In the genomic region with DNA sequence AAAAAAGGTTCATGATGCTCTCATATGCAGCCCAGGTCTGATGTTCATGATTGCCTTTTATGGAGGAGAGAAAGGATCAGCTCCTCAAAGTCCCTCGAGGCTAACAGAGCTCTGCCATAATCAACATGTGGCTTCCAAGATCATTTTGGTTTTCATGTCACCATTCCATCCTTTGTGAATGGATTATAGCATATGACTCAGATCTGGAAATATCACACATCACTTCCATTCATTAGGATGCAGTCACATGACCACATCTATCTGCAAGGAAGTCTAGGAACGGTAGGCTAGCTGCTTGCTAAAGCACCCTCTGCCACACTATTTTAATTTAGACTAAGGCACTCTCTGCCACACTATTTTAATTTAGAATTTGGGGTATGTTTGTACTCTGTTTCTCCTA, we compare ENCODE assay signal across 14 cellular contexts.
"Had no signal": no experiment of that assay in that cellular context is flagged by ENCODE, and none has a peak within 500 bp of the region (broad histone marks: within the 10 kb centered on the region; RNA-seq: fewer than 3 reads in every experiment).

No MANE protein-coding gene starts in this region.

- H3K9ac ChIP-seq: parathyroid adenoma had no signal

- FAIRE-seq: urothelium cell line had no signal

- H3K4me1 ChIP-seq: parathyroid adenoma had no signal

- DNase-seq: activated CD4-positive, alpha-beta T cell treated with anti-CD3 and anti-CD28 coated beads, Interleukin-2, amount 50 U/mL, for 48 hours; activated naive CD4-positive, alpha-beta T cell treated with Interleukin-2 at 50 U/mL for 16 hours; aorta; kidney glomerular epithelial cell; left ventricle myocardium superior; natural killer cell; stimulated activated CD4-positive, alpha-beta T cell treated with anti-CD3 and anti-CD28 coated beads, Interleukin-4, amount 100 ng/mL, for 1 hour; stimulated activated naive CD4-positive, alpha-beta T cell; tibial artery had no signal

- H3K27me3 ChIP-seq: neutrophil, tibial artery had no signal

- H3K27ac ChIP-seq: neutrophil, parathyroid adenoma, tibial artery, VCaP had no signal

- H3K79me2 ChIP-seq: parathyroid adenoma had no signal

- ATAC-seq: activated T-helper 17 cell treated with anti-CD3 and anti-CD28 coated beads, Interleukin-2, amount 50 U/mL, for 72 hours; left ventricle myocardium superior; natural killer cell had no signal

- H3K4me3 ChIP-seq: tibial artery had no signal

- H3K36me3 ChIP-seq: neutrophil, tibial artery had no signal

- H3K9me3 ChIP-seq: neutrophil, tibial artery had no signal

- H2AFZ ChIP-seq: parathyroid adenoma had no signal
